In the genomic region with DNA sequence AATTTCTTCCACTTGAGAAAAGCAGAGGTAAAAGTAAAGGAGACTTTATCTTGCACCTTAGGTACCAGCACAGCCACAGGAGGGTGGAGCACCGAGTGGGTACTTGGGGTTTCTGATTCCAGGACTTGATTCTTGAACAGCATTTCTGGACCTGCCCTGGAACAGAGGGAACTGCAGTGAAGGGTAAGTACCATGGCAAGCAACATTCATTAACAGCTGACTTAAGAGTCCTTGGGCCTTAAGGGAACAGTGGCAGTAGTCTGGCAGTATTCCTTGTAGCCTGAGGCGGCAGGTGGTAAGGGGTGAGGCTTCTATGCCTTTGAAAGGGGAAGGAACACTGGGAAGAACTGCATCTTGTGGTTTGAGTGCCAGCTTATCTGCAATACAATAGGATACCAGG, we compare ENCODE assay signal across 32 cellular contexts.
"Had no signal": no experiment of that assay in that cellular context is flagged by ENCODE, and none has a peak within 500 bp of the region (broad histone marks: within the 10 kb centered on the region; RNA-seq: fewer than 3 reads in every experiment).

No MANE protein-coding gene starts in this region.

- H3K4me1 ChIP-seq: adrenal gland, ascending aorta, body of pancreas, breast epithelium had no signal

- H3K36me3 ChIP-seq: adrenal gland, ascending aorta, brain microvascular endothelial cell, breast epithelium, cardiac muscle cell had no signal

- DNase-seq: activated effector memory CD4-positive, alpha-beta T cell treated with anti-CD3 and anti-CD28 coated beads, Interleukin-2, amount 50 U/mL, for 16 hours; activated effector memory CD4-positive, alpha-beta T cell treated with Interleukin-2 at 50 U/mL for 16 hours; activated gamma-delta T cell; activated gamma-delta T cell treated with Interleukin-2 at 50 U/mL for 16 hours; activated naive CD4-positive, alpha-beta T cell; activated naive CD4-positive, alpha-beta T cell treated with anti-CD3 and anti-CD28 coated beads for 36 hours; activated naive CD4-positive, alpha-beta T cell treated with anti-CD3 and anti-CD28 coated beads, Interleukin-2, amount 10 ng/mL, durations not matched to agents 7 days and 5 days; activated naive CD4-positive, alpha-beta T cell treated with anti-CD3 and anti-CD28 coated beads, Interleukin-2, amount 50 U/mL, for 16 hours; activated naive CD4-positive, alpha-beta T cell treated with Interleukin-2 at 50 U/mL for 16 hours; activated naive CD8-positive, alpha-beta T cell treated with anti-CD3 and anti-CD28 coated beads for 36 hours; activated naive CD8-positive, alpha-beta T cell treated with anti-CD3 and anti-CD28 coated beads, Interleukin-2, amount 10 ng/mL, durations not matched to agents 7 days and 5 days; activated naive CD8-positive, alpha-beta T cell treated with anti-CD3 and anti-CD28 coated beads, Interleukin-2, amount 50 U/mL, for 24 hours; activated T-cell treated with anti-CD3 and anti-CD28 coated beads, Interleukin-2, amount 50 U/mL, for 1 hour; activated T-cell treated with anti-CD3 and anti-CD28 coated beads, Interleukin-2, amount 50 U/mL, for 24 hours; activated T-cell treated with anti-CD3 and anti-CD28 coated beads, Interleukin-2, amount 50 U/mL, for 4 hours; activated T-cell treated with anti-CD3 and anti-CD28 coated beads, Interleukin-2, amount 50 U/mL, for 48 hours; activated T-cell treated with anti-CD3 and anti-CD28 coated beads, Interleukin-2, amount 50 U/mL, for 72 hours; amniotic stem cell; amygdala; anterior cingulate cortex; aorta; body of pancreas; brain microvascular endothelial cell; caudate nucleus; central memory CD4-positive, alpha-beta T cell; cerebellar nuclear complex had no signal

- H3K27ac ChIP-seq: adrenal gland, ascending aorta, body of pancreas, brain microvascular endothelial cell, breast epithelium, cardiac muscle cell had no signal

- H3K9me3 ChIP-seq: adrenal gland had no signal

- H3K27me3 ChIP-seq: adrenal gland, ascending aorta, body of pancreas, brain microvascular endothelial cell, breast epithelium, cardiac muscle cell had no signal

- ATAC-seq: activated naive CD4-positive, alpha-beta T cell treated with anti-CD3 and anti-CD28 coated beads, Interleukin-2, amount 50 U/mL, for 72 hours; activated naive CD8-positive, alpha-beta T cell treated with anti-CD3 and anti-CD28 coated beads, Interleukin-2, amount 50 U/mL, for 24 hours; activated T-cell treated with anti-CD3 and anti-CD28 coated beads, Interleukin-2, amount 50 U/mL, for 4 hours; activated T-cell treated with anti-CD3 and anti-CD28 coated beads, Interleukin-2, amount 50 U/mL, for 72 hours; activated T-helper 17 cell treated with anti-CD3 and anti-CD28 coated beads, Interleukin-2, amount 50 U/mL, for 72 hours; body of pancreas had no signal

- H3K4me3 ChIP-seq: adrenal gland, ascending aorta, body of pancreas, breast epithelium, cardiac muscle cell had no signal
